24 cellular contexts compared by ENCODE assay signal in the genomic region with DNA sequence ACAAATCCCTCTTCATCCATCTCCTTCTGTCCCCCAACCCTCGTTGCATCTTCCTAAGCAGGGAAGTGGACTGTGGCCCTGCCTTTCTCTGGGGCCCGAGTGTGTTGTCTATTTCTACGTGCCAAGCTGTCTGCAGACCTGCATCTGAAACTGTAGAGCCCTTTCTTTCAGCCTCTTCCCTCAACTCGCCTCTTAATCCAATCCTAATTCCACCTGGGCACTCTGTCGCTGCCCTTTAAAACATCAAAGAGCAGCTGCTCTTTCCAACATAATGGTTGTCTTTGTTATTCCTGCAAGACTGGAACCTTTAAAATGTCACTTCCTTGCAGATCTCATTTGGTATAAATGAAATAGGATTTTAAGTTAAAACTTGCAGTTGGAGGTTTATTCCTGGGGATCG. TPM values are rescaled to one million over a fixed set of nuclear protein-coding genes. Genes with fewer than 3 reads are reported as not detected.
DNase-seq lines count a peak whose midpoint lies in the region; ATAC-seq and TF ChIP-seq lines count a peak whose summit lies in the region.
"Had no signal": no experiment of that assay in that cellular context is flagged by ENCODE, and none has a peak within 500 bp of the region (broad histone marks: within the 10 kb centered on the region; RNA-seq: fewer than 3 reads in every experiment).

No MANE protein-coding gene starts in this region.

- ATAC-seq in activated naive CD8-positive, alpha-beta T cell treated with anti-CD3 and anti-CD28 coated beads, Interleukin-2, amount 50 U/mL, for 24 hours: no peak
- ATAC-seq: A549 had no signal

- peaks cover 17% of the 10 kb centered on the region for H3K27me3 Mint-ChIP-seq in activated naive CD8-positive, alpha-beta T cell treated with anti-CD3 and anti-CD28 coated beads for 36 hours
- H3K27me3 Mint-ChIP-seq in activated naive CD8-positive, alpha-beta T cell treated with anti-CD3 and anti-CD28 coated beads, Interleukin-2, amount 50 U/mL, for 24 hours: no peaks in the 10 kb centered on the region
- H3K27me3 Mint-ChIP-seq: CD8-positive, alpha-beta memory T cell had no signal

- no peak overlapping the region for H3K27ac ChIP-seq in OCI-LY3 (ENCODE audit: low read length)
- H3K27ac ChIP-seq in WERI-Rb-1: no peak overlapping the region
- H3K27ac ChIP-seq: A549; BLaER1 treated with 17β-estradiol and CSF1 and Interleukin-3, amounts not matched to agents 10 nM and 100 nM had no signal

- 0 out of 2 replicates have a peak overlapping the region, but pooled peaks have one; percentile 39 for H3K4me2 ChIP-seq in OCI-LY3 (ENCODE audit: low read length)
- H3K4me2 ChIP-seq: A549; BLaER1 treated with 17β-estradiol and CSF1 and Interleukin-3, amounts not matched to agents 10 nM and 100 nM had no signal

- no peak for TF ChIP-seq CTCF in OCI-LY3 (IDR thresholded peaks at IDR 0.05; ENCODE audit: low read depth, low read length)
- TF ChIP-seq CTCF in WERI-Rb-1 (IDR thresholded peaks at IDR 0.05; ENCODE audit: low read depth, low read length): no peak

- H3K4me3 ChIP-seq in OCI-LY3 (ENCODE audit: low read length) (no peak overlapping the region), WERI-Rb-1 (ENCODE audit: low read depth, low read length) (no peak overlapping the region)
- H3K4me3 ChIP-seq: A549; BLaER1 treated with 17β-estradiol and CSF1 and Interleukin-3, amounts not matched to agents 10 nM and 100 nM; HAP-1 had no signal

- no peaks in the 10 kb centered on the region for H3K36me3 Mint-ChIP-seq in activated naive CD8-positive, alpha-beta T cell treated with anti-CD3 and anti-CD28 coated beads for 36 hours
- no peaks in the 10 kb centered on the region for H3K36me3 Mint-ChIP-seq in activated naive CD8-positive, alpha-beta T cell treated with anti-CD3 and anti-CD28 coated beads, Interleukin-2, amount 50 U/mL, for 24 hours (ENCODE audit: low read depth)
- H3K36me3 Mint-ChIP-seq: CD14-positive monocyte; CD8-positive, alpha-beta memory T cell had no signal

- no peak overlapping the region for H2AFZ ChIP-seq in OCI-LY3 (ENCODE audit: low read depth, low read length)

- no peaks in the 10 kb centered on the region for H3K36me3 ChIP-seq in OCI-LY3 (replicated peaks; ENCODE audit: low read depth, low read length)
- no peaks in the 10 kb centered on the region for H3K36me3 ChIP-seq in WERI-Rb-1
- H3K36me3 ChIP-seq: BE2C; BLaER1 treated with 17β-estradiol and CSF1 and Interleukin-3, amounts not matched to agents 10 nM and 100 nM; HAP-1 had no signal

- H3K4me1 Mint-ChIP-seq in activated naive CD8-positive, alpha-beta T cell treated with anti-CD3 and anti-CD28 coated beads for 36 hours: no peaks in the 10 kb centered on the region
- H3K4me1 Mint-ChIP-seq in activated naive CD8-positive, alpha-beta T cell treated with anti-CD3 and anti-CD28 coated beads, Interleukin-2, amount 50 U/mL, for 24 hours: no peaks in the 10 kb centered on the region
- H3K4me1 Mint-ChIP-seq: CD14-positive monocyte; CD8-positive, alpha-beta memory T cell had no signal

- H3K9ac ChIP-seq in OCI-LY3 (ENCODE audit: low read length): no peak overlapping the region
- H3K9ac ChIP-seq: BLaER1 treated with 17β-estradiol and CSF1 and Interleukin-3, amounts not matched to agents 10 nM and 100 nM had no signal

- no peak for TF ChIP-seq POLR2A in erythroblast (IDR thresholded peaks at IDR 0.05; ENCODE audit: low read length)

- H3K79me2 ChIP-seq in OCI-LY3 (ENCODE audit: low read length): no peaks in the 10 kb centered on the region

- peak overlapping the region; percentile 58 for H3K27ac Mint-ChIP-seq in activated naive CD8-positive, alpha-beta T cell treated with anti-CD3 and anti-CD28 coated beads for 36 hours
- no peak overlapping the region for H3K27ac Mint-ChIP-seq in activated naive CD8-positive, alpha-beta T cell treated with anti-CD3 and anti-CD28 coated beads, Interleukin-2, amount 50 U/mL, for 24 hours
- H3K27ac Mint-ChIP-seq: CD4-positive, alpha-beta T cell; CD8-positive, alpha-beta memory T cell; HFFc6 had no signal

- H3K9me3 ChIP-seq in OCI-LY3 (ENCODE audit: insufficient read depth, low read length): no peaks in the 10 kb centered on the region
- no peaks in the 10 kb centered on the region for H3K9me3 ChIP-seq in WERI-Rb-1 (ENCODE audit: severe bottlenecking)
- H3K9me3 ChIP-seq: A549; BE2C; BLaER1 treated with 17β-estradiol and CSF1 and Interleukin-3, amounts not matched to agents 10 nM and 100 nM; HAP-1 had no signal

- H4K20me1 ChIP-seq in OCI-LY3 (ENCODE audit: insufficient read depth, low read length): no peaks in the 10 kb centered on the region
- H4K20me1 ChIP-seq: BLaER1 treated with 17β-estradiol and CSF1 and Interleukin-3, amounts not matched to agents 10 nM and 100 nM had no signal

- H3K27me3 ChIP-seq in OCI-LY3 (ENCODE audit: low read depth, low read length) (no peaks in the 10 kb centered on the region), WERI-Rb-1 (ENCODE audit: insufficient read depth, low read depth, severe bottlenecking) (no peaks in the 10 kb centered on the region)
- H3K27me3 ChIP-seq: BE2C had no signal

- no peaks in the 10 kb centered on the region for H3K9me3 Mint-ChIP-seq in activated naive CD8-positive, alpha-beta T cell treated with anti-CD3 and anti-CD28 coated beads for 36 hours
- no peaks in the 10 kb centered on the region for H3K9me3 Mint-ChIP-seq in activated naive CD8-positive, alpha-beta T cell treated with anti-CD3 and anti-CD28 coated beads, Interleukin-2, amount 50 U/mL, for 24 hours
- H3K9me3 Mint-ChIP-seq: CD4-positive, alpha-beta T cell; HFFc6 had no signal

- peaks cover 8% of the 10 kb centered on the region; the same call in 1 of the 2 replicates for H3K4me1 ChIP-seq in OCI-LY3 (ENCODE audit: low read length)
- H3K4me1 ChIP-seq: A549; BE2C; BLaER1 treated with 17β-estradiol and CSF1 and Interleukin-3, amounts not matched to agents 10 nM and 100 nM; HAP-1 had no signal

- no peak overlapping the region for H3K4me3 Mint-ChIP-seq in activated naive CD8-positive, alpha-beta T cell treated with anti-CD3 and anti-CD28 coated beads for 36 hours
- no peak overlapping the region for H3K4me3 Mint-ChIP-seq in activated naive CD8-positive, alpha-beta T cell treated with anti-CD3 and anti-CD28 coated beads, Interleukin-2, amount 50 U/mL, for 24 hours
- H3K4me3 Mint-ChIP-seq: CD14-positive monocyte; CD4-positive, alpha-beta T cell; CD8-positive, alpha-beta memory T cell; HFFc6 had no signal

- no peak for DNase-seq in activated naive CD8-positive, alpha-beta T cell treated with anti-CD3 and anti-CD28 coated beads for 36 hours
- no peak for DNase-seq in activated naive CD8-positive, alpha-beta T cell treated with anti-CD3 and anti-CD28 coated beads, Interleukin-2, amount 50 U/mL, for 24 hours
- peak; percentile 50 for DNase-seq in WERI-Rb-1
- DNase-seq in erythroblast (lab: John Stamatoyannopoulos, UW): no peak
- DNase-seq in activated naive CD4-positive, alpha-beta T cell treated with anti-CD3 and anti-CD28 coated beads, Interleukin-2, amount 50 U/mL, for 16 hours: no peak
- DNase-seq: 8988T; ACHN; AML-193; BE2C; Calu3; CD4-positive, alpha-beta T cell; CD8-positive, alpha-beta memory T cell; COR-L47; DMS53; DMS79 treated with DMSO at 0.1 percent for 48 hours; GF-D8; GOT3; HFFc6 had no signal

RNA-seq across cellular contexts. Expression of gene ADAM12, which starts 21.5 kb away (rescaled TPM):
- under 1 TPM in 1 of 2 experiments, not detected in 1; 0.08 TPM for total RNA-seq in activated naive CD8-positive, alpha-beta T cell treated with anti-CD3 and anti-CD28 coated beads for 36 hours
- total RNA-seq: Calu3, G401 had no signal
